ENCODE assay signal across 1 cellular context in the genomic region with DNA sequence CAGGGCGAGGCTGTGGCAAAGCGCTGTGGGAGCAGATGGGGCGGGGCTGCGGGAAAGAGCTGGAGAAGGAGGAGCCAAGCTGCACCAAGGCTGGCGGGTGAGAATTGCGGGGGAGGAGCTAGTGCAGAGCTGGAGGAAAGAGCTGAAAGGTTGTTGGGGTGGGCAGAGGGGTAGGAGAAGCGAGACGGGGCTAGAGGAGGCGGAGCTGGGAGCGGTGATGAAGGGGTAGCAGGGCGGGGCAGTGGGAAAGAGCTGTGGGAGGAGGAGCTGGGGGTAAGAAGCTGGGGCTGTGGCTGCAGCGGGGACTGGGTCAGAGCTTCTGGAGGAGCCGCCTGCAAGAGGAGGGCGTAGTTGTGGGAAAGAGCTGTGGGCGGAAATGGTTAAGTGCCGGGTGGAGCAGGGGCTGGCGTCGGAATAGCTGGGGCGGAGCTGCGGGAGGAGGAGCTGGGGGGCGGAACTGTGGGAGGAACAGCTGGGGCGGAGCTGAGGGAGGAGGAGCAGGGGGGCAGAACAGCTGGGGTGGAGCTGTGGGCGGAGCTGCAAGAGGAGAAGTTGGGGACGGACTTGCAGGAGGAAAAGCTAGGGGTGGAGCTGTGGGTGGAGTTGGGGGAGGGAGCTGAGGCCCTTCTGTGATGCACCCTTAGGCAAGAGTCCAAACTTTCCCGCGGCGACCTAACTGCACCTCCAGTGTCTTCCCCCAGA.
TF ChIP-seq lines count a peak whose summit lies in the region.

No MANE protein-coding gene starts in this region.

TF ChIP-seq in HepG2, 621 proteins besides CTCF, POLR2A, EP300 and RAD21 (continues in another document):
- TF ChIP-seq, protein P1, sequence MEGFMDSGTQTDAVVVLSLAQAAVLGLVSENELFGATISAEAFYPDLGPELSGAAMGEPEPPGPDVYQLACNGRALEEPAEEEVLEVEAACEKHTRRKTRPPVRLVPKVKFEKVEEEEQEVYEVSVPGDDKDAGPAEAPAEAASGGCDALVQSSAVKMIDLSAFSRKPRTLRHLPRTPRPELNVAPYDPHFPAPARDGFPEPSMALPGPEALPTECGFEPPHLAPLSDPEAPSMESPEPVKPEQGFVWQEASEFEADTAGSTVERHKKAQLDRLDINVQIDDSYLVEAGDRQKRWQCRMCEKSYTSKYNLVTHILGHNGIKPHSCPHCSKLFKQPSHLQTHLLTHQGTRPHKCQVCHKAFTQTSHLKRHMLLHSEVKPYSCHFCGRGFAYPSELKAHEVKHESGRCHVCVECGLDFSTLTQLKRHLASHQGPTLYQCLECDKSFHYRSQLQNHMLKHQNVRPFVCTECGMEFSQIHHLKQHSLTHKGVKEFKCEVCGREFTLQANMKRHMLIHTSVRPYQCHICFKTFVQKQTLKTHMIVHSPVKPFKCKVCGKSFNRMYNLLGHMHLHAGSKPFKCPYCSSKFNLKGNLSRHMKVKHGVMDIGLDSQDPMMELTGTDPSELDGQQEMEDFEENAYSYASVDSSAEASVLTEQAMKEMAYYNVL (CRISPR knock-in tag; IDR thresholded peaks at IDR 0.05; ENCODE audit: borderline replicate concordance) = no peak
- TF ChIP-seq, protein P2, sequence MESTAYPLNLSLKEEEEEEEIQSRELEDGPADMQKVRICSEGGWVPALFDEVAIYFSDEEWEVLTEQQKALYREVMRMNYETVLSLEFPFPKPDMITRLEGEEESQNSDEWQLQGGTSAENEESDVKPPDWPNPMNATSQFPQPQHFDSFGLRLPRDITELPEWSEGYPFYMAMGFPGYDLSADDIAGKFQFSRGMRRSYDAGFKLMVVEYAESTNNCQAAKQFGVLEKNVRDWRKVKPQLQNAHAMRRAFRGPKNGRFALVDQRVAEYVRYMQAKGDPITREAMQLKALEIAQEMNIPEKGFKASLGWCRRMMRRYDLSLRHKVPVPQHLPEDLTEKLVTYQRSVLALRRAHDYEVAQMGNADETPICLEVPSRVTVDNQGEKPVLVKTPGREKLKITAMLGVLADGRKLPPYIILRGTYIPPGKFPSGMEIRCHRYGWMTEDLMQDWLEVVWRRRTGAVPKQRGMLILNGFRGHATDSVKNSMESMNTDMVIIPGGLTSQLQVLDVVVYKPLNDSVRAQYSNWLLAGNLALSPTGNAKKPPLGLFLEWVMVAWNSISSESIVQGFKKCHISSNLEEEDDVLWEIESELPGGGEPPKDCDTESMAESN (CRISPR knock-in tag; conservative IDR thresholded peaks at IDR 0.05) = 0 out of 2 replicates have a peak, but pooled peaks have one; percentile 43
- no peak for TF ChIP-seq TCF7 (IDR thresholded peaks at IDR 0.05; ENCODE audit: low read depth)
- no peak for TF ChIP-seq ZNF264 (CRISPR knock-in tag; IDR thresholded peaks at IDR 0.05)
- TF ChIP-seq CCDC6 (CRISPR knock-in tag; IDR thresholded peaks at IDR 0.05) = no peak
- peak; percentile 65; the same call in 1 of the 2 replicates for TF ChIP-seq POLR2G (IDR thresholded peaks at IDR 0.05; ENCODE audit: low read depth, low read length)
- no peak for TF ChIP-seq SRY (CRISPR knock-in tag; IDR thresholded peaks at IDR 0.05)
- TF ChIP-seq LCORL (IDR thresholded peaks at IDR 0.05) = no peak
- 0 out of 2 replicates have a peak, but pooled peaks have one; percentile 48 for TF ChIP-seq LCORL (CRISPR knock-in tag; IDR thresholded peaks at IDR 0.05)
- peak; percentile 95 for TF ChIP-seq SP4 (CRISPR knock-in tag; IDR thresholded peaks at IDR 0.05)
- 0 out of 2 replicates have a peak, but pooled peaks have one; percentile 47 for TF ChIP-seq ZNF605 (CRISPR knock-in tag; IDR thresholded peaks at IDR 0.05)
- TF ChIP-seq SPEN (CRISPR knock-in tag; IDR thresholded peaks at IDR 0.05; ENCODE audit: low read depth) = 0 out of 2 replicates have a peak, but pooled peaks have one; percentile 30
- 0 out of 2 replicates have a peak, but pooled peaks have one; percentile 19 for TF ChIP-seq ZNF792 (CRISPR knock-in tag; IDR thresholded peaks at IDR 0.05)
- TF ChIP-seq, protein P3, sequence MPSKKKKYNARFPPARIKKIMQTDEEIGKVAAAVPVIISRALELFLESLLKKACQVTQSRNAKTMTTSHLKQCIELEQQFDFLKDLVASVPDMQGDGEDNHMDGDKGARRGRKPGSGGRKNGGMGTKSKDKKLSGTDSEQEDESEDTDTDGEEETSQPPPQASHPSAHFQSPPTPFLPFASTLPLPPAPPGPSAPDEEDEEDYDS (CRISPR knock-in tag; IDR thresholded peaks at IDR 0.05) = peak; percentile 41; the same call in 1 of the 2 replicates
- TF ChIP-seq, protein P4, sequence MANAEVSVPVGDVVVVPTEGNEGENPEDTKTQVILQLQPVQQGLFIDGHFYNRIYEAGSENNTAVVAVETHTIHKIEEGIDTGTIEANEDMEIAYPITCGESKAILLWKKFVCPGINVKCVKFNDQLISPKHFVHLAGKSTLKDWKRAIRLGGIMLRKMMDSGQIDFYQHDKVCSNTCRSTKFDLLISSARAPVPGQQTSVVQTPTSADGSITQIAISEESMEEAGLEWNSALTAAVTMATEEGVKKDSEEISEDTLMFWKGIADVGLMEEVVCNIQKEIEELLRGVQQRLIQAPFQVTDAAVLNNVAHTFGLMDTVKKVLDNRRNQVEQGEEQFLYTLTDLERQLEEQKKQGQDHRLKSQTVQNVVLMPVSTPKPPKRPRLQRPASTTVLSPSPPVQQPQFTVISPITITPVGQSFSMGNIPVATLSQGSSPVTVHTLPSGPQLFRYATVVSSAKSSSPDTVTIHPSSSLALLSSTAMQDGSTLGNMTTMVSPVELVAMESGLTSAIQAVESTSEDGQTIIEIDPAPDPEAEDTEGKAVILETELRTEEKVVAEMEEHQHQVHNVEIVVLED (CRISPR knock-in tag; IDR thresholded peaks at IDR 0.05; ENCODE audit: borderline replicate concordance) = peak; percentile 62
- peak; percentile 4; the same call in 1 of the 2 replicates for TF ChIP-seq REPIN1 (CRISPR knock-in tag; IDR thresholded peaks at IDR 0.05; ENCODE audit: borderline replicate concordance, low read depth)
- peak; percentile 27; the same call in 1 of the 2 replicates for TF ChIP-seq SALL1 (CRISPR knock-in tag; IDR thresholded peaks at IDR 0.05)
- TF ChIP-seq, protein P5, sequence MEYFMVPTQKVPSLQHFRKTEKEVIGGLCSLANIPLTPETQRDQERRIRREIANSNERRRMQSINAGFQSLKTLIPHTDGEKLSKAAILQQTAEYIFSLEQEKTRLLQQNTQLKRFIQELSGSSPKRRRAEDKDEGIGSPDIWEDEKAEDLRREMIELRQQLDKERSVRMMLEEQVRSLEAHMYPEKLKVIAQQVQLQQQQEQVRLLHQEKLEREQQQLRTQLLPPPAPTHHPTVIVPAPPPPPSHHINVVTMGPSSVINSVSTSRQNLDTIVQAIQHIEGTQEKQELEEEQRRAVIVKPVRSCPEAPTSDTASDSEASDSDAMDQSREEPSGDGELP (IDR thresholded peaks at IDR 0.05; ENCODE audit: borderline replicate concordance, low read depth) = peak; percentile 94
- peak; percentile 38; the same call in 1 of the 2 replicates for TF ChIP-seq DMAP1 (CRISPR knock-in tag; IDR thresholded peaks at IDR 0.05)
- peak; percentile 50 for TF ChIP-seq HNRNPLL (IDR thresholded peaks at IDR 0.05; ENCODE audit: low read depth, low read length, poor library complexity, severe bottlenecking)
- no peak for TF ChIP-seq BHLHE40 (IDR thresholded peaks at IDR 0.05; ENCODE audit: low read length)
- TF ChIP-seq U2AF2 (IDR thresholded peaks at IDR 0.05; ENCODE audit: low read depth, low read length) = no peak
- TF ChIP-seq NR2F2 (IDR thresholded peaks at IDR 0.05; ENCODE audit: borderline replicate concordance, low read depth) = no peak
- peak; percentile 45 for TF ChIP-seq ASH2L (IDR thresholded peaks at IDR 0.05; ENCODE audit: insufficient read length, low read depth, low read length)
- TF ChIP-seq SAP130 (CRISPR knock-in tag; IDR thresholded peaks at IDR 0.05; ENCODE audit: low read depth) = peak; percentile 56
- TF ChIP-seq, protein P6, sequence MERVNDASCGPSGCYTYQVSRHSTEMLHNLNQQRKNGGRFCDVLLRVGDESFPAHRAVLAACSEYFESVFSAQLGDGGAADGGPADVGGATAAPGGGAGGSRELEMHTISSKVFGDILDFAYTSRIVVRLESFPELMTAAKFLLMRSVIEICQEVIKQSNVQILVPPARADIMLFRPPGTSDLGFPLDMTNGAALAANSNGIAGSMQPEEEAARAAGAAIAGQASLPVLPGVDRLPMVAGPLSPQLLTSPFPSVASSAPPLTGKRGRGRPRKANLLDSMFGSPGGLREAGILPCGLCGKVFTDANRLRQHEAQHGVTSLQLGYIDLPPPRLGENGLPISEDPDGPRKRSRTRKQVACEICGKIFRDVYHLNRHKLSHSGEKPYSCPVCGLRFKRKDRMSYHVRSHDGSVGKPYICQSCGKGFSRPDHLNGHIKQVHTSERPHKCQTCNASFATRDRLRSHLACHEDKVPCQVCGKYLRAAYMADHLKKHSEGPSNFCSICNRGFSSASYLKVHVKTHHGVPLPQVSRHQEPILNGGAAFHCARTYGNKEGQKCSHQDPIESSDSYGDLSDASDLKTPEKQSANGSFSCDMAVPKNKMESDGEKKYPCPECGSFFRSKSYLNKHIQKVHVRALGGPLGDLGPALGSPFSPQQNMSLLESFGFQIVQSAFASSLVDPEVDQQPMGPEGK (CRISPR knock-in tag; IDR thresholded peaks at IDR 0.05) = peak; percentile 48; the same call in 1 of the 2 replicates
- no peak for TF ChIP-seq ZNF251 (CRISPR knock-in tag; IDR thresholded peaks at IDR 0.05)
- TF ChIP-seq ZNF672 (CRISPR knock-in tag; IDR thresholded peaks at IDR 0.05) = no peak
- peak; percentile 45; the same call in 1 of the 2 replicates for TF ChIP-seq POGZ (CRISPR knock-in tag; IDR thresholded peaks at IDR 0.05)
- TF ChIP-seq MED8 (CRISPR knock-in tag; IDR thresholded peaks at IDR 0.05; ENCODE audit: insufficient replicate concordance) = no peak
- TF ChIP-seq, protein P7, sequence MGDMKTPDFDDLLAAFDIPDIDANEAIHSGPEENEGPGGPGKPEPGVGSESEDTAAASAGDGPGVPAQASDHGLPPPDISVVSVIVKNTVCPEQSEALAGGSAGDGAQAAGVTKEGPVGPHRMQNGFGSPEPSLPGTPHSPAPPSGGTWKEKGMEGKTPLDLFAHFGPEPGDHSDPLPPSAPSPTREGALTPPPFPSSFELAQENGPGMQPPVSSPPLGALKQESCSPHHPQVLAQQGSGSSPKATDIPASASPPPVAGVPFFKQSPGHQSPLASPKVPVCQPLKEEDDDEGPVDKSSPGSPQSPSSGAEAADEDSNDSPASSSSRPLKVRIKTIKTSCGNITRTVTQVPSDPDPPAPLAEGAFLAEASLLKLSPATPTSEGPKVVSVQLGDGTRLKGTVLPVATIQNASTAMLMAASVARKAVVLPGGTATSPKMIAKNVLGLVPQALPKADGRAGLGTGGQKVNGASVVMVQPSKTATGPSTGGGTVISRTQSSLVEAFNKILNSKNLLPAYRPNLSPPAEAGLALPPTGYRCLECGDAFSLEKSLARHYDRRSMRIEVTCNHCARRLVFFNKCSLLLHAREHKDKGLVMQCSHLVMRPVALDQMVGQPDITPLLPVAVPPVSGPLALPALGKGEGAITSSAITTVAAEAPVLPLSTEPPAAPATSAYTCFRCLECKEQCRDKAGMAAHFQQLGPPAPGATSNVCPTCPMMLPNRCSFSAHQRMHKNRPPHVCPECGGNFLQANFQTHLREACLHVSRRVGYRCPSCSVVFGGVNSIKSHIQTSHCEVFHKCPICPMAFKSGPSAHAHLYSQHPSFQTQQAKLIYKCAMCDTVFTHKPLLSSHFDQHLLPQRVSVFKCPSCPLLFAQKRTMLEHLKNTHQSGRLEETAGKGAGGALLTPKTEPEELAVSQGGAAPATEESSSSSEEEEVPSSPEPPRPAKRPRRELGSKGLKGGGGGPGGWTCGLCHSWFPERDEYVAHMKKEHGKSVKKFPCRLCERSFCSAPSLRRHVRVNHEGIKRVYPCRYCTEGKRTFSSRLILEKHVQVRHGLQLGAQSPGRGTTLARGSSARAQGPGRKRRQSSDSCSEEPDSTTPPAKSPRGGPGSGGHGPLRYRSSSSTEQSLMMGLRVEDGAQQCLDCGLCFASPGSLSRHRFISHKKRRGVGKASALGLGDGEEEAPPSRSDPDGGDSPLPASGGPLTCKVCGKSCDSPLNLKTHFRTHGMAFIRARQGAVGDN (CRISPR knock-in tag; IDR thresholded peaks at IDR 0.05) = peak; percentile 49
- TF ChIP-seq, protein P8, sequence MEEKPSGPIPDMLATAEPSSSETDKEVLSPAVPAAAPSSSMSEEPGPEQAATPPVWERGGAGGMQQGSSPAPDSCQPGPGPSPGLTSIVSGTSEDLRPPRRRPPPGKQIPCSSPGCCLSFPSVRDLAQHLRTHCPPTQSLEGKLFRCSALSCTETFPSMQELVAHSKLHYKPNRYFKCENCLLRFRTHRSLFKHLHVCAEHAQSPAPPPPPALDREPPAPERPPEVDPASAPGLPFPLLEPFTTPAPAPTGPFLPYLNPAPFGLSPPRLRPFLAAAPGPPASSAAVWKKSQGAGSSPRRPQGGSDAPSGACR (CRISPR knock-in tag; IDR thresholded peaks at IDR 0.05) = peak; percentile 54; the same call in 1 of the 2 replicates
- TF ChIP-seq ZNF782 (CRISPR knock-in tag; IDR thresholded peaks at IDR 0.05; ENCODE audit: borderline replicate concordance) = no peak
- TF ChIP-seq, protein P9, sequence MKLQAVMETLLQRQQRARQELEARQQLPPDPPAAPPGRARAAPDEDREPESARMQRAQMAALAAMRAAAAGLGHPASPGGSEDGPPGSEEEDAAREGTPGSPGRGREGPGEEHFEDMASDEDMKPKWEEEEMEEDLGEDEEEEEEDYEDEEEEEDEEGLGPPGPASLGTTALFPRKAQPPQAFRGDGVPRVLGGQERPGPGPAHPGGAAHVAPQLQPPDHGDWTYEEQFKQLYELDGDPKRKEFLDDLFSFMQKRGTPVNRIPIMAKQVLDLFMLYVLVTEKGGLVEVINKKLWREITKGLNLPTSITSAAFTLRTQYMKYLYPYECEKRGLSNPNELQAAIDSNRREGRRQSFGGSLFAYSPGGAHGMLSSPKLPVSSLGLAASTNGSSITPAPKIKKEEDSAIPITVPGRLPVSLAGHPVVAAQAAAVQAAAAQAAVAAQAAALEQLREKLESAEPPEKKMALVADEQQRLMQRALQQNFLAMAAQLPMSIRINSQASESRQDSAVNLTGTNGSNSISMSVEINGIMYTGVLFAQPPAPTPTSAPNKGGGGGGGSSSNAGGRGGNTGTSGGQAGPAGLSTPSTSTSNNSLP (IDR thresholded peaks at IDR 0.05; ENCODE audit: low read depth, low read length) = no peak
- no peak for TF ChIP-seq SP1 (IDR thresholded peaks at IDR 0.05)
- peak; percentile 51; the same call in 1 of the 2 replicates for TF ChIP-seq SP1 (CRISPR knock-in tag; IDR thresholded peaks at IDR 0.05)
- TF ChIP-seq SP5 (CRISPR knock-in tag; IDR thresholded peaks at IDR 0.05; ENCODE audit: borderline replicate concordance, low read depth) = peak; percentile 65; the same call in 1 of the 2 replicates
- TF ChIP-seq SAFB2 (CRISPR knock-in tag; IDR thresholded peaks at IDR 0.05; ENCODE audit: borderline replicate concordance, low read depth) = no peak
- TF ChIP-seq, protein P10, sequence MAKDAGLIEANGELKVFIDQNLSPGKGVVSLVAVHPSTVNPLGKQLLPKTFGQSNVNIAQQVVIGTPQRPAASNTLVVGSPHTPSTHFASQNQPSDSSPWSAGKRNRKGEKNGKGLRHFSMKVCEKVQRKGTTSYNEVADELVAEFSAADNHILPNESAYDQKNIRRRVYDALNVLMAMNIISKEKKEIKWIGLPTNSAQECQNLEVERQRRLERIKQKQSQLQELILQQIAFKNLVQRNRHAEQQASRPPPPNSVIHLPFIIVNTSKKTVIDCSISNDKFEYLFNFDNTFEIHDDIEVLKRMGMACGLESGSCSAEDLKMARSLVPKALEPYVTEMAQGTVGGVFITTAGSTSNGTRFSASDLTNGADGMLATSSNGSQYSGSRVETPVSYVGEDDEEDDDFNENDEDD (CRISPR knock-in tag; IDR thresholded peaks at IDR 0.05; ENCODE audit: borderline replicate concordance) = peak; percentile 71; the same call in 1 of the 2 replicates
- TF ChIP-seq SRF (IDR thresholded peaks at IDR 0.05; ENCODE audit: low read depth, low read length) = no peak
